Comparison of ENCODE assay signal across 6 cellular contexts in the genomic region with DNA sequence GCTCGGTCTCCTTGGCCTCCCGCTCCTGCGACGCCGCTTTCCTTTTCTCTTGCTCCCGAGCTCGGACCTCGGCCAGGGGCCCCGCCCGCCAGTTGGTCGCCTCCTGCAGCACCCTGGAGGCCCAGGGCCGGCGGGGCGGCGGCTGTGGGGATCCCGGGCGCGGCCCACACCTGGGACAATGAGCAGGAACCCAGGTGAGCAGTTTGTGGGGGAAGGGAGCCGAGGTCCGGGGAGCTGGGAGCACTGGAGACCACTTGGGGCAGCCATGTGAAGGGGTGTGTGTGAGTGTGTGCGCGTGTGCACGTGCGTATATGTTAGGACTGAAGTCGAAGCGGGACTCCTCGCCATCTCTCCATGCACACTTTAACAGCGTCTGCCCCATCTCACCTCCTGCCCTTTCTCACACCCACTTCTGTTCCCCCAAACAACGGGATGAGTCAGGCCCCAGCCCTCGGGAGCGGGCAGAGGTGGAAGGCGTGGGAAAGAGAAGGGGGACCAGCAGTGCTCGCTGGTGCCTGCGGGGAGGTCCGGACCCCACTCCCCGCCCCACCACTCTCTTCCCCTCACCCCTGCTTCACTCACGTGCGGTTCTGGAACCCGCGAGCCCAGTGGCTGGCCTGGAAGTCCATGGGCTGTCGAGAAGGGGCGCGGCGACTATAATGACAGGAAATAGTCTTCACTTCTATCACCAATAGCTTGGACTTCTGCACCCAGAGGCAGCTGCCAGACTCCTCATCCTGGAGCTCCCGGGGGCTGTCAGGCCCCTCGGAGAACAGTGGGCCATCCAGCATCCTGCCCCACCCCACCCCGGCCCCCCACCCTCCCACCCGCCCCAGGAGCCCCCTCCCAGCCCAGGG. TPM values are rescaled to one million over a fixed set of nuclear protein-coding genes. Genes with fewer than 3 reads are reported as not detected.
DNase-seq lines count a peak whose midpoint lies in the region; ATAC-seq and TF ChIP-seq lines count a peak whose summit lies in the region.

No MANE protein-coding gene starts in this region.

- H3K4me2 ChIP-seq in OCI-LY3 (ENCODE audit: low read length): peak overlapping the region; percentile 88

- no peaks in the 10 kb centered on the region for H3K36me3 ChIP-seq in OCI-LY3 (replicated peaks; ENCODE audit: low read depth, low read length)
- peaks cover 18 to 36% (median 28%) of the 10 kb centered on the region in 4 donors for H3K36me3 ChIP-seq in esophagus muscularis mucosa

- peak; percentile 19 for ATAC-seq in GM19023 (IDR thresholded peaks at IDR 0.05; ENCODE audit: unreplicated experiment)

- H3K9me3 ChIP-seq in OCI-LY3 (ENCODE audit: insufficient read depth, low read length) (no peaks in the 10 kb centered on the region), esophagus muscularis mucosa (no peaks in the 10 kb centered on the region)

- intact Hi-C loops in esophagus muscularis mucosa (cut with DNase I): no loop called here

- peaks cover 5% of the 10 kb centered on the region; the same call in 1 of the 2 replicates for H4K20me1 ChIP-seq in OCI-LY3 (ENCODE audit: insufficient read depth, low read length)

- WGBS in esophagus muscularis mucosa: 2% methylated on average over 24 of the region's 48 CpGs

- H3K4me1 ChIP-seq in OCI-LY3 (ENCODE audit: low read length) (peaks cover 25% of the 10 kb centered on the region), esophagus muscularis mucosa (peaks cover 38 to 57% (median 53%) of the 10 kb centered on the region in 4 donors)

- H3K27ac ChIP-seq in OCI-LY3 (ENCODE audit: low read length) (peak overlapping the region; percentile 7), esophagus muscularis mucosa (replicated peaks in 1 of 4) (no peak overlapping the region)

- H3K9ac ChIP-seq in OCI-LY3 (ENCODE audit: low read length): peak overlapping the region; percentile 66

- H3K27me3 ChIP-seq in OCI-LY3 (ENCODE audit: low read depth, low read length): no peaks in the 10 kb centered on the region
- peaks cover 6 to 97% (median 55%) of the 10 kb centered on the region in 4 donors for H3K27me3 ChIP-seq in esophagus muscularis mucosa

- H2AFZ ChIP-seq in OCI-LY3 (ENCODE audit: low read depth, low read length): peak overlapping the region; percentile 47; the same call in 1 of the 2 replicates

- DNase-seq in esophagus muscularis mucosa (ENCODE audit: extremely low spot score) (no peak), cerebellum (ENCODE audit: low spot score) (no peak), NCI-H187 (lab: John Stamatoyannopoulos, UW) (no peak)
- peak; percentile 13 for DNase-seq in stimulated activated CD8-positive, alpha-beta memory T cell treated with anti-CD3 and anti-CD28 coated beads, Interleukin-12 subunit alpha, Interleukin-12 subunit beta, amount 100 ng/mL, for 4 hours (ENCODE audit: low read depth)

- no peak for TF ChIP-seq EP300 in esophagus muscularis mucosa (IDR thresholded peaks at IDR 0.05)

- H3K4me3 ChIP-seq in OCI-LY3 (ENCODE audit: low read length) (peak overlapping the region; percentile 89), esophagus muscularis mucosa (peak overlapping the region; percentile 46 to 63 (median 50))

- TF ChIP-seq POLR2A in esophagus muscularis mucosa (IDR thresholded peaks at IDR 0.05; ENCODE audit: low read depth): no peak

- H3K79me2 ChIP-seq in OCI-LY3 (ENCODE audit: low read length): peaks cover 25% of the 10 kb centered on the region

- TF ChIP-seq CTCF in OCI-LY3 (IDR thresholded peaks at IDR 0.05; ENCODE audit: low read depth, low read length) (no peak), esophagus muscularis mucosa (IDR thresholded peaks at IDR 0.05) (no peak)

RNA-seq across cellular contexts. Expression of gene DDN, which starts 0.5 kb away (rescaled TPM):
- total RNA-seq in esophagus muscularis mucosa (under 1 TPM in 1 of 4 donors, not detected in 3; 0.11 TPM), cerebellum (0.64 TPM)

RNA-seq across cellular contexts. Expression of gene PRKAG1, which starts 19.9 kb away (rescaled TPM):
- 10 to 100 TPM; 52.0 to 70.6 (median 64.3) TPM for total RNA-seq in esophagus muscularis mucosa
- 33.6 TPM for total RNA-seq in cerebellum

RNA-seq across cellular contexts. Expression of gene WNT1, which starts 20.6 kb away (rescaled TPM):
- total RNA-seq in esophagus muscularis mucosa (not detected), cerebellum (not detected)

RNA-seq across cellular contexts. Expression of gene WNT10B, which starts 27.2 kb away (rescaled TPM):
- total RNA-seq in esophagus muscularis mucosa (1 to 10 TPM in 2 of 4 donors, under 1 TPM in 2; 0.92 to 1.8 (median 1.1) TPM), cerebellum (5.7 TPM)

RNA-seq across cellular contexts. Expression of gene ARF3, which starts 41.4 kb away (rescaled TPM):
- total RNA-seq in esophagus muscularis mucosa: 10 to 100 TPM; 42.8 to 71.9 (median 65.1) TPM
- total RNA-seq in cerebellum: 49.6 TPM
